8 cellular contexts compared by ENCODE assay signal in genomic region chr11:102453286-102453797, GRCh38. TPM values are rescaled to one million over a fixed set of nuclear protein-coding genes. Genes with fewer than 3 reads are reported as not detected.
A peak's percentile ranks its signal among the peaks of the same experiment; 100 is the strongest.
DNase-seq lines count a peak whose midpoint lies in the region; ATAC-seq and TF ChIP-seq lines count a peak whose summit lies in the region.

No MANE protein-coding gene starts in this region.

- H3K4me1 Mint-ChIP-seq in naive B cell: peaks cover 41 to 64% (median 63%) of the 10 kb centered on the region in 3 donors

- no peak for TF ChIP-seq CTCF in PC-3 (conservative IDR thresholded peaks at IDR 0.05; ENCODE audit: low read depth, low read length)

- WGBS in urinary bladder: 3% methylated on average over 8 of the region's 8 CpGs

- H3K9me2 ChIP-seq in PC-3 (replicated peaks; ENCODE audit: low read length): no peaks in the 10 kb centered on the region

- H3K36me3 ChIP-seq in PC-3 (ENCODE audit: low read depth, low read length) (peaks cover 4% of the 10 kb centered on the region), duodenal mucosa (ENCODE audit: control insufficient read depth in 1 of 2, insufficient read depth in 2 of 2, low read length in 2 of 2) (no peaks in the 10 kb centered on the region), urinary bladder (ENCODE audit: insufficient read depth) (no peaks in the 10 kb centered on the region)

- DNase-seq in NCI-H2107 treated with DMSO at 0.1 percent for 48 hours (lab: John Stamatoyannopoulos, UW; ENCODE audit: unreplicated experiment): peak; percentile 19
- DNase-seq in NCI-H2107 (lab: John Stamatoyannopoulos, UW): no peak
- peak; percentile 42 for DNase-seq in PC-3
- no peak for DNase-seq in naive B cell
- no peak for DNase-seq in effector CD4-positive, alpha-beta T cell

- H3K9ac ChIP-seq in PC-3 (ENCODE audit: low read length) (peak overlapping the region; percentile 86), duodenal mucosa (ENCODE audit: low read depth in 1 of 2, low read length in 2 of 2) (peak overlapping the region; percentile 66 to 73)

- H3K4me3 Mint-ChIP-seq in naive B cell: peak overlapping the region; percentile 93 to 100 (median 99)

- H3K27ac ChIP-seq in PC-3 (ENCODE audit: low read length): peak overlapping the region; percentile 65
- peak overlapping the region; percentile 83 for H3K27ac ChIP-seq in duodenal mucosa (ENCODE audit: low read depth, low read length)
- peak overlapping the region; percentile 77 for H3K27ac ChIP-seq in urinary bladder (ENCODE audit: low read depth)

- no peaks in the 10 kb centered on the region for H3K9me3 ChIP-seq in PC-3 (ENCODE audit: low read length)
- no peaks in the 10 kb centered on the region for H3K9me3 ChIP-seq in duodenal mucosa (ENCODE audit: control insufficient read depth in 1 of 2, low read length in 2 of 2)

- POLR2A ChIA-PET in PC-3 (lab: Charles Lee; ENCODE audit: unreplicated experiment): no interaction called here

- H3K4me1 ChIP-seq in PC-3 (ENCODE audit: insufficient read depth, low read length) (peaks cover 60% of the 10 kb centered on the region), duodenal mucosa (ENCODE audit: control insufficient read depth in 1 of 2, insufficient read depth in 2 of 2, low read length in 2 of 2) (peaks cover 28 to 31% of the 10 kb centered on the region in 2 donors), urinary bladder (ENCODE audit: insufficient read depth) (peaks cover 2% of the 10 kb centered on the region)

- BruUV-seq in PC-3 (replicated peaks; lab: Mats Ljungman, UMichigan): no TSS peak

- H3F3A ChIP-seq in PC-3 (ENCODE audit: low read length, unreplicated experiment): no peaks in the 10 kb centered on the region

- peak overlapping the region; percentile 86 for H3K4me2 ChIP-seq in PC-3 (ENCODE audit: low read length)

- intact Hi-C loops in PC-3 (cut with micrococcal nuclease): loop anchor here (2.0 to 5.0 kb wide), 2 partner anchors 107 to 159 kb away; partner anchors contain the start of gene BIRC2

- no peaks in the 10 kb centered on the region for H3K27me3 Mint-ChIP-seq in naive B cell

- peak; percentile 3 for ATAC-seq in PC-3
- ATAC-seq in naive B cell (ENCODE audit: low read depth in 2 of 2): no peak
- ATAC-seq in HG03135 (IDR thresholded peaks at IDR 0.05; ENCODE audit: unreplicated experiment): no peak

- H3K27ac Mint-ChIP-seq in naive B cell: peak overlapping the region; percentile 98 to 100 (median 99)

- CTCF ChIA-PET in PC-3 (lab: Charles Lee): no interaction called here

- H3K27me3 ChIP-seq in PC-3 (ENCODE audit: low read length) (no peaks in the 10 kb centered on the region), duodenal mucosa (ENCODE audit: control insufficient read depth in 1 of 2, insufficient read depth in 2 of 2, low read length in 2 of 2) (no peaks in the 10 kb centered on the region)

- peaks cover 30% of the 10 kb centered on the region for H4K20me1 ChIP-seq in PC-3 (ENCODE audit: low read length)

- no peaks in the 10 kb centered on the region for H3K36me3 Mint-ChIP-seq in naive B cell

- peak overlapping the region; percentile 90 for H2AFZ ChIP-seq in PC-3 (ENCODE audit: low read length)

- peak overlapping the region; percentile 81 for H3K4me3 ChIP-seq in PC-3 (ENCODE audit: low read length)
- H3K4me3 ChIP-seq in duodenal mucosa (ENCODE audit: low read depth in 1 of 2, low read length in 2 of 2): peak overlapping the region; percentile 82 to 89
- H3K4me3 ChIP-seq in urinary bladder (ENCODE audit: low read depth, low read length): peak overlapping the region; percentile 82

- no peaks in the 10 kb centered on the region for H3K9me3 Mint-ChIP-seq in naive B cell

- peaks cover 51% of the 10 kb centered on the region for H3K79me2 ChIP-seq in PC-3 (ENCODE audit: low read length)

RNA-seq across cellular contexts. Expression of gene TMEM123, which starts 0.8 kb away (rescaled TPM):
- 136 and 163 TPM in 2 replicates for total RNA-seq in PC-3 (2014; rRNA removed)
- polyA plus RNA-seq in naive B cell (ENCODE audit: low read depth in 6 of 6): 100 to 1,000 TPM; 429 to 518 (median 477) TPM
- 188 TPM for total RNA-seq in urinary bladder
- 98.0 TPM for polyA plus RNA-seq in urinary bladder

Comparison
In these comparisons a context has a peak if more than half of its experiments do, and no peak if none do; other contexts are left out.
1. DNase-seq: peak in NCI-H2107 treated with DMSO at 0.1 percent for 48 hours (single experiment) and PC-3 (single experiment); none in NCI-H2107 (single experiment), naive B cell (single experiment) and effector CD4-positive, alpha-beta T cell (single experiment).
2. Peak in every context shown above with its lines, with median percentiles within 50 percentile points of each other: H3K27ac ChIP-seq and H3K4me3 ChIP-seq.